Comparison of ENCODE assay signal across 11 cellular contexts in the genomic region with DNA sequence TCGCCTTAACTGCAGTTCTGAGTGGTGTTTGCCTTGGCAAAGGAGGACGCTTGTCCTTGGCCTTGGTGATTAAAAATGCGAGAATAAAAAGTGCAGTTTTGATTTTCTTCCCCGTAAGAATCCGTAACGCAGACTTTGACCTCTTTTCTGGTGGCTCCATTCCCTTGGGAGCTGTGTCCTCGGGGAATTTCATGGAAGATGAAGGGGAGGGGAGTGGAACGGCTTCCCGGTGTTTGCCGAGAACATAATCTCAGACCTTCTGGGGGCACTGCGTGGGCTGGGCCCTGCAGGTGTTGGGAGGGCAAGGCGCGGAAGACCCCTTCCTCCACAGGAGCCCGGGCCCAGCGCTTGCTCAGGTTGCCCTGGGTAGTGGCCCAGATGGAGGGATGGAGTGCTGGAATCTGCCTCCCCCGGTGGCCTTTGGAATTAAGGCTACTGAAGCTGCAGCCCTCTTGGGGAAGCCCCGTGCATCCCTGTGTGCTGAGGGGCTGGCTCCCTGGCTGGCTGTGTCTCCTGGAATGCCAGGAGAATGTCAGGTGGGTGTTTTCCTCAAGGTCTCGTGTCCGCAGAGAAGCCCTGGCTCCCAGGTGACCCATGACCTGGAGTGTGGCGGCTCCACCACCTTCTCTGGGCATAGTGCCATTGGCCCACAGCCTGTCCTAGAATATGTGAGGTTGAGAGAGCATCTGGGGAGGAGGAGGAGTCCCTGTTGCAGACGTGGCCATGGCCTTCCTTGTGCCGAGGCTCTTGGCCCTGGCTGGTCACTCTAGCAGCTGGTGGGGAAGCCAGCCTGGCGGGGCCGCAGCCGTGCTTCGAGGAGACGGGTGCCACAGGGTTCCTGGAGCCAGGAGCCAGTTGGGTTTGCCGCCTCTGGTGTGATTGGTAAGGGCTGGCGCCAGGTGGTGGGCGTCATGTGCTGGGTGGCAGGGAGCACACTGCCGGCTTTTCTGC. TPM values are rescaled to one million over a fixed set of nuclear protein-coding genes. Genes with fewer than 3 reads are reported as not detected.
A peak's percentile ranks its signal among the peaks of the same experiment; 100 is the strongest.
DNase-seq lines count a peak whose midpoint lies in the region; ATAC-seq and TF ChIP-seq lines count a peak whose summit lies in the region.
"Had no signal": no experiment of that assay in that cellular context is flagged by ENCODE, and none has a peak within 500 bp of the region (broad histone marks: within the 10 kb centered on the region; RNA-seq: fewer than 3 reads in every experiment).

No MANE protein-coding gene starts in this region.

- H3K27me3 ChIP-seq in H7 (ENCODE audit: control insufficient read depth, insufficient read depth, low read length) (peaks cover 12% of the 10 kb centered on the region), prostate gland (replicated peaks; ENCODE audit: insufficient read depth) (no peaks in the 10 kb centered on the region), uterus (no peaks in the 10 kb centered on the region)

- no peak overlapping the region for H3K4me3 ChIP-seq in H7 (ENCODE audit: insufficient read depth, low read depth, low read length)
- H3K4me3 ChIP-seq in astrocyte of the cerebellum (ENCODE audit: low read depth, low read length) = peak overlapping the region; percentile 50
- H3K4me3 ChIP-seq in prostate gland = peak overlapping the region; percentile 65 to 75
- H3K4me3 ChIP-seq in uterus = no peak overlapping the region

- intact Hi-C loops in left ventricle myocardium superior (cut with micrococcal nuclease) (no loop called here), prostate gland (cut with DNase I) (no loop called here), uterus (cut with DNase I; ENCODE audit: low total_unique reads) (no loop called here)

- in situ Hi-C loops in astrocyte of the cerebellum (cut with HindIII; ENCODE audit: low sequenced_read_pairs) = no loop called here

- ATAC-seq in left ventricle myocardium superior = peak; percentile 24
- ATAC-seq in activated CD4-positive, CD25-positive, alpha-beta regulatory T cell treated with anti-CD3 and anti-CD28 coated beads, Interleukin-2, amount 50 U/mL, for 24 hours = no peak
- ATAC-seq: effector memory CD8-positive, alpha-beta T cell had no signal

- no peaks in the 10 kb centered on the region for H3K36me3 ChIP-seq in H7 (replicated peaks; ENCODE audit: control insufficient read depth, insufficient read depth, low read length)
- no peaks in the 10 kb centered on the region for H3K36me3 ChIP-seq in prostate gland
- H3K36me3 ChIP-seq in uterus = no peaks in the 10 kb centered on the region

- 43% methylated on average over 30 of the region's 31 CpGs for WGBS in prostate gland

- peaks cover 50% of the 10 kb centered on the region for H3K4me1 ChIP-seq in prostate gland (replicated peaks)
- peaks cover 3 to 13% of the 10 kb centered on the region in 2 donors for H3K4me1 ChIP-seq in uterus

- H3K9me3 ChIP-seq in prostate gland (no peaks in the 10 kb centered on the region), uterus (no peaks in the 10 kb centered on the region)

- TF ChIP-seq POLR2A in prostate gland (IDR thresholded peaks at IDR 0.05) (no peak), uterus (IDR thresholded peaks at IDR 0.05) (no peak)

- H3K27ac ChIP-seq in prostate gland (peak overlapping the region; percentile 90 to 95), uterus (no peak overlapping the region)

- DNase-seq in H7 (peak; percentile 85), astrocyte of the cerebellum (ENCODE audit: low read depth) (no peak), left ventricle myocardium superior (peak; percentile 50), prostate gland (ENCODE audit: low spot score) (no peak), GM10266 (ENCODE audit: extremely low spot score) (no peak), uterus (no peak), NCI-H748 (lab: John Stamatoyannopoulos, UW; ENCODE audit: unreplicated experiment) (no peak)
- DNase-seq: effector memory CD8-positive, alpha-beta T cell; KBM-7; NCI-H774 had no signal

- peak; percentile 27 for TF ChIP-seq CTCF in astrocyte of the cerebellum (IDR thresholded peaks at IDR 0.05; ENCODE audit: low read depth, low read length, missing control alignments)
- TF ChIP-seq CTCF in prostate gland (IDR thresholded peaks at IDR 0.05) = no peak
- TF ChIP-seq CTCF in GM10266 (IDR thresholded peaks at IDR 0.05; ENCODE audit: control insufficient read depth, insufficient read depth, low read depth, missing control alignments) = no peak
- TF ChIP-seq CTCF in uterus (IDR thresholded peaks at IDR 0.05) = no peak

RNA-seq across cellular contexts. Expression of gene BAIAP2, which starts 3.1 kb away (rescaled TPM):
- total RNA-seq in H7 (2014; rRNA removed; shearing (Covaris generic)) = 14.9 and 19.5 TPM in 2 replicates
- total RNA-seq in left ventricle myocardium superior (32.7 TPM), prostate gland (100 to 1,000 TPM; 125 to 148 TPM), uterus (10 to 100 TPM; 16.5 to 70.7 (median 45.8) TPM)

RNA-seq across cellular contexts. Expression of gene CHMP6, which starts 46.4 kb away (rescaled TPM):
- total RNA-seq in H7 (2014; rRNA removed; shearing (Covaris generic)) = 13.0 and 15.0 TPM in 2 replicates
- total RNA-seq in left ventricle myocardium superior (19.5 TPM), prostate gland (10 to 100 TPM; 30.6 to 35.3 TPM), uterus (10 to 100 TPM in 3 of 4 donors, 1 to 10 TPM in 1; 3.6 to 33.2 (median 19.8) TPM)

Comparison
In these comparisons a context has a peak if more than half of its experiments do, and no peak if none do; other contexts are left out.
1. DNase-seq: peak in H7 (single experiment) and left ventricle myocardium superior (single experiment); none in astrocyte of the cerebellum (single experiment), prostate gland (single experiment), GM10266 (single experiment), uterus (0 of 2) and NCI-H748 (single experiment).
2. H3K4me3 ChIP-seq: peak in astrocyte of the cerebellum (single experiment) and prostate gland (2 of 2); none in H7 (single experiment) and uterus (0 of 2).
3. H3K27ac ChIP-seq: peak in prostate gland (2 of 2); none in uterus (0 of 2).